ENCODE assay signal across 34 cellular contexts in the genomic region with DNA sequence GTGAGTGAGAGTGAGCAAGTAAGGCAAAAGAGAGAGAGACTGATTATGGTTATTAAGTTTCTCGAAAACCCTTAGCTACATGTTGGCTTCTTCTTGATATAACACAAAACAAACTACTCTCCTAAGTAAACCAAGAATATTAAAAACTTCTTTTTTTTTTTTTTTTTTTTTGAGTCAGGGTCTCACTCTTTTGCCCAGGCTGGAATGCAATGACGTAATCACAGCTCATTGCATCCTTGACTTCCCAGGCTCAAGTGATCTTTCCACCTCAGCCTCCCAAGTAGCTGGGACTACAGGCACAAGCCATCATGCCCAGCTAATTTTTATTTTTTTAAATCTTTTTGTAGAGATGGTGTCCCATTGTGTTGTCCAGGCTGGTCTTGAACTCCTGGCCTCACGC.
"Had no signal": no experiment of that assay in that cellular context is flagged by ENCODE, and none has a peak within 500 bp of the region (broad histone marks: within the 10 kb centered on the region; RNA-seq: fewer than 3 reads in every experiment).

No MANE protein-coding gene starts in this region.

- H3K36me3 ChIP-seq: adrenal gland, ascending aorta, brain microvascular endothelial cell, breast epithelium, cardiac muscle cell had no signal

- H3K9me3 ChIP-seq: ascending aorta, body of pancreas, breast epithelium had no signal

- ATAC-seq: activated naive CD4-positive, alpha-beta T cell treated with anti-CD3 and anti-CD28 coated beads, Interleukin-2, amount 50 U/mL, for 72 hours; activated naive CD8-positive, alpha-beta T cell treated with anti-CD3 and anti-CD28 coated beads, Interleukin-2, amount 50 U/mL, for 24 hours; activated T-cell treated with anti-CD3 and anti-CD28 coated beads, Interleukin-2, amount 50 U/mL, for 4 hours; activated T-cell treated with anti-CD3 and anti-CD28 coated beads, Interleukin-2, amount 50 U/mL, for 72 hours; activated T-helper 17 cell treated with anti-CD3 and anti-CD28 coated beads, Interleukin-2, amount 50 U/mL, for 72 hours; body of pancreas had no signal

- DNase-seq: activated effector memory CD4-positive, alpha-beta T cell treated with anti-CD3 and anti-CD28 coated beads, Interleukin-2, amount 50 U/mL, for 16 hours; activated effector memory CD4-positive, alpha-beta T cell treated with Interleukin-2 at 50 U/mL for 16 hours; activated gamma-delta T cell; activated gamma-delta T cell treated with Interleukin-2 at 50 U/mL for 16 hours; activated naive CD4-positive, alpha-beta T cell; activated naive CD4-positive, alpha-beta T cell treated with anti-CD3 and anti-CD28 coated beads for 36 hours; activated naive CD4-positive, alpha-beta T cell treated with anti-CD3 and anti-CD28 coated beads, Interleukin-2, amount 10 ng/mL, durations not matched to agents 7 days and 5 days; activated naive CD4-positive, alpha-beta T cell treated with anti-CD3 and anti-CD28 coated beads, Interleukin-2, amount 50 U/mL, for 16 hours; activated naive CD4-positive, alpha-beta T cell treated with Interleukin-2 at 50 U/mL for 16 hours; activated naive CD8-positive, alpha-beta T cell treated with anti-CD3 and anti-CD28 coated beads for 36 hours; activated naive CD8-positive, alpha-beta T cell treated with anti-CD3 and anti-CD28 coated beads, Interleukin-2, amount 10 ng/mL, durations not matched to agents 7 days and 5 days; activated naive CD8-positive, alpha-beta T cell treated with anti-CD3 and anti-CD28 coated beads, Interleukin-2, amount 50 U/mL, for 24 hours; activated T-cell treated with anti-CD3 and anti-CD28 coated beads, Interleukin-2, amount 50 U/mL, for 1 hour; activated T-cell treated with anti-CD3 and anti-CD28 coated beads, Interleukin-2, amount 50 U/mL, for 24 hours; activated T-cell treated with anti-CD3 and anti-CD28 coated beads, Interleukin-2, amount 50 U/mL, for 4 hours; activated T-cell treated with anti-CD3 and anti-CD28 coated beads, Interleukin-2, amount 50 U/mL, for 48 hours; activated T-cell treated with anti-CD3 and anti-CD28 coated beads, Interleukin-2, amount 50 U/mL, for 72 hours; adrenal gland; amniotic stem cell; amygdala; anterior cingulate cortex; aorta; body of pancreas; brain microvascular endothelial cell; caudate nucleus; central memory CD4-positive, alpha-beta T cell; cerebellar nuclear complex had no signal

- H3K27ac ChIP-seq: adrenal gland, ascending aorta, body of pancreas, brain microvascular endothelial cell, breast epithelium, cardiac muscle cell had no signal

- FAIRE-seq: astrocyte, bronchial epithelial cell had no signal

- H3K4me1 ChIP-seq: adrenal gland, ascending aorta, body of pancreas, breast epithelium had no signal

- H3K4me3 ChIP-seq: adrenal gland, ascending aorta, body of pancreas, breast epithelium, cardiac muscle cell had no signal

- H3K27me3 ChIP-seq: adrenal gland, ascending aorta, body of pancreas, brain microvascular endothelial cell, breast epithelium, cardiac muscle cell had no signal
